In genomic region chr6:27667651-27668441, GRCh38 we compare ENCODE assay signal across 8 cellular contexts.
DNase-seq lines count a peak whose midpoint lies in the region; ATAC-seq, FAIRE-seq and TF ChIP-seq lines count a peak whose summit lies in the region.

No MANE protein-coding gene starts in this region.

- no peak overlapping the region for H3K18ac ChIP-seq in neuronal stem cell (ENCODE audit: low read length)

- no peak overlapping the region for H3K23ac ChIP-seq in neuronal stem cell (ENCODE audit: low read depth, low read length, poor library complexity)

- H2BK15ac ChIP-seq in neuronal stem cell (ENCODE audit: low read length) = no peak overlapping the region

- no peak overlapping the region for H2AFZ ChIP-seq in neuronal stem cell (ENCODE audit: low read length)

- H2AK5ac ChIP-seq in neuronal stem cell (ENCODE audit: low read depth, low read length) = no peak overlapping the region

- no peaks in the 10 kb centered on the region for H3K79me1 ChIP-seq in neuronal stem cell (ENCODE audit: low read depth, low read length)

- DNase-seq in NCI-H748 (lab: John Stamatoyannopoulos, UW; ENCODE audit: unreplicated experiment) (peak; percentile 41), NCI-H748 treated with DMSO at 0.1 percent for 48 hours (lab: John Stamatoyannopoulos, UW) (no peak), NOMO-1 treated with DMSO at 0.1 percent for 48 hours (lab: John Stamatoyannopoulos, UW; ENCODE audit: unreplicated experiment) (peak; percentile 49), bronchial epithelial cell (ENCODE audit: low read depth) (peak; percentile 18), neuronal stem cell (ENCODE audit: low spot score) (no peak), AG08396 (ENCODE audit: low spot score) (no peak), aorta (no peak)

- H3K36me3 ChIP-seq in bronchial epithelial cell (ENCODE audit: control insufficient read depth, insufficient read depth, low read length) = no peaks in the 10 kb centered on the region
- no peaks in the 10 kb centered on the region for H3K36me3 ChIP-seq in neuronal stem cell (replicated peaks in 1 of 2; ENCODE audit: control insufficient read depth in 2 of 2, insufficient read depth in 2 of 2, low read length in 2 of 2)
- H3K36me3 ChIP-seq in aorta (ENCODE audit: control insufficient read depth in 1 of 2, insufficient read depth in 2 of 2, low read length in 1 of 2) = no peaks in the 10 kb centered on the region

- no peak overlapping the region for H3K4ac ChIP-seq in neuronal stem cell (ENCODE audit: low read length)

- no peak for TF ChIP-seq CTCF in bronchial epithelial cell (IDR thresholded peaks at IDR 0.05; ENCODE audit: insufficient read depth, low read length, severe bottlenecking)

- H2BK120ac ChIP-seq in neuronal stem cell (ENCODE audit: low read depth, low read length) = no peak overlapping the region

- no peak overlapping the region for H2BK5ac ChIP-seq in neuronal stem cell (ENCODE audit: low read length)

- no CpG with 5 or more reads among the region's 22 CpGs for WGBS in neuronal stem cell (ENCODE audit: extremely low coverage in 2 of 2, insufficient read length in 2 of 2, insufficient replicate concordance in 1 of 2), 2 donors
- WGBS in aorta, 2 donors = 10% methylated on average over 22 of the region's 22 CpGs

- H3K4me1 ChIP-seq in neuronal stem cell (ENCODE audit: control insufficient read depth in 2 of 2, insufficient read depth in 1 of 2, low read depth in 1 of 2, low read length in 2 of 2) (peaks cover 3 to 9% of the 10 kb centered on the region in 2 donors), aorta (ENCODE audit: control insufficient read depth in 1 of 2, insufficient read depth in 2 of 2, low read length in 2 of 2) (no peaks in the 10 kb centered on the region)

- H4K91ac ChIP-seq in neuronal stem cell (ENCODE audit: low read depth, low read length, poor library complexity) = no peak overlapping the region

- H3K27ac ChIP-seq in neuronal stem cell (replicated peaks; ENCODE audit: low read length) (no peak overlapping the region), aorta (ENCODE audit: low read depth in 1 of 2, low read length in 2 of 2) (no peak overlapping the region)

- peak overlapping the region; percentile 74 for H3K4me2 ChIP-seq in neuronal stem cell (ENCODE audit: insufficient read depth, low read length, poor library complexity, severe bottlenecking)

- ATAC-seq in aorta (ENCODE audit: low FRiP score) (no peak), GM21526 (IDR thresholded peaks at IDR 0.05; ENCODE audit: low FRiP score, unreplicated experiment) (no peak)

- H3K14ac ChIP-seq in neuronal stem cell (ENCODE audit: low read length) = no peak overlapping the region

- no peak for FAIRE-seq in bronchial epithelial cell (lab: Jason Lieb, UNC)

- H3K9ac ChIP-seq in neuronal stem cell (ENCODE audit: low read depth, low read length, poor library complexity) = no peak overlapping the region

- H3K27me3 ChIP-seq in bronchial epithelial cell (ENCODE audit: control insufficient read depth, insufficient read depth, low read length) (no peaks in the 10 kb centered on the region), neuronal stem cell (ENCODE audit: control insufficient read depth in 3 of 3, insufficient read depth in 3 of 3, low read depth in 1 of 3, low read length in 3 of 3) (peaks cover 0 to 52% (median 21%) of the 10 kb centered on the region in 3 experiments), aorta (ENCODE audit: control insufficient read depth in 1 of 2, insufficient read depth in 2 of 2, low read length in 1 of 2) (no peaks in the 10 kb centered on the region)

- H3K9me3 ChIP-seq in neuronal stem cell (replicated peaks in 1 of 2; ENCODE audit: control insufficient read depth in 2 of 2, insufficient read depth in 1 of 2, low read depth in 1 of 2, low read length in 2 of 2) = no peaks in the 10 kb centered on the region
- H3K9me3 ChIP-seq in aorta (ENCODE audit: control insufficient read depth, low read length) = no peaks in the 10 kb centered on the region

- intact Hi-C loops in aorta (cut with DNase I) = no loop called here

- peak overlapping the region; percentile 32 for H3K4me3 ChIP-seq in bronchial epithelial cell (ENCODE audit: low read depth, low read length)
- peak overlapping the region; percentile 28 to 79 for H3K4me3 ChIP-seq in neuronal stem cell (ENCODE audit: low read length in 2 of 2)
- H3K4me3 ChIP-seq in aorta (ENCODE audit: low read length in 2 of 2) = no peak overlapping the region

- H4K8ac ChIP-seq in neuronal stem cell (ENCODE audit: low read depth, low read length) = no peak overlapping the region

- no peak overlapping the region for H2BK12ac ChIP-seq in neuronal stem cell (ENCODE audit: low read length)

Comparison
In these comparisons a context has a peak if more than half of its experiments do, and no peak if none do; other contexts are left out.
1. DNase-seq: peak in NCI-H748 (single experiment), NOMO-1 treated with DMSO at 0.1 percent for 48 hours (single experiment) and bronchial epithelial cell (single experiment); none in NCI-H748 treated with DMSO at 0.1 percent for 48 hours (single experiment), neuronal stem cell (single experiment), AG08396 (single experiment) and aorta (0 of 2).
2. H3K4me3 ChIP-seq: peak in bronchial epithelial cell (single experiment) and neuronal stem cell (2 of 2); none in aorta (0 of 2).